In genomic region chr12:82740-83139, GRCh38 we compare ENCODE assay signal across 1 cellular context.
TF ChIP-seq lines count a peak whose summit lies in the region.

No MANE protein-coding gene starts in this region.

TF ChIP-seq in H1, 55 proteins besides CTCF, POLR2A, EP300 and RAD21:
- TF ChIP-seq RFX5 (IDR thresholded peaks at IDR 0.05; ENCODE audit: borderline replicate concordance, low read depth, low read length) (no peak), GTF2F1 (IDR thresholded peaks at IDR 0.05; ENCODE audit: borderline replicate concordance, low read depth, low read length) (no peak), CTBP2 (IDR thresholded peaks at IDR 0.05; ENCODE audit: borderline replicate concordance, insufficient read depth, insufficient read length, low read length) (no peak), KDM5A (IDR thresholded peaks at IDR 0.05; ENCODE audit: low read length) (no peak), CBX5 (IDR thresholded peaks at IDR 0.05; ENCODE audit: low read depth, low read length) (no peak), TAF1 (IDR thresholded peaks at IDR 0.05; ENCODE audit: low read depth, low read length) (no peak), HDAC6 (IDR thresholded peaks at IDR 0.05; ENCODE audit: low read depth, low read length) (no peak), MAFK (IDR thresholded peaks at IDR 0.05; ENCODE audit: low read depth, low read length) (no peak), BRCA1 (IDR thresholded peaks at IDR 0.05; ENCODE audit: low read depth, low read length) (no peak)
